In genomic region chr3:123791417-123791816, GRCh38 we compare ENCODE assay signal across 16 cellular contexts.
DNase-seq lines count a peak whose midpoint lies in the region; ATAC-seq, FAIRE-seq and TF ChIP-seq lines count a peak whose summit lies in the region.
"Had no signal": no experiment of that assay in that cellular context is flagged by ENCODE, and none has a peak within 500 bp of the region (broad histone marks: within the 10 kb centered on the region; RNA-seq: fewer than 3 reads in every experiment).

No MANE protein-coding gene starts in this region.

- BruUV-seq in A673 (replicated peaks; lab: Mats Ljungman, UMichigan) = no TSS peak

- no peak for TF ChIP-seq CTCF in A673 (conservative IDR thresholded peaks at IDR 0.05; ENCODE audit: low read depth, low read length)
- TF ChIP-seq CTCF in colonic mucosa (IDR thresholded peaks at IDR 0.05) = no peak
- TF ChIP-seq CTCF in tibial artery (IDR thresholded peaks at IDR 0.05) = no peak
- TF ChIP-seq CTCF in pancreas (IDR thresholded peaks at IDR 0.05) = no peak

- intact Hi-C loops in A673 (cut with micrococcal nuclease; ENCODE audit: unreplicated experiment) (no loop called here), colonic mucosa (cut with DNase I) (no loop called here), tibial artery (cut with DNase I; ENCODE audit: low total_unique reads) (no loop called here), pancreas (cut with DNase I) (no loop called here)

- no peak overlapping the region for H3K9ac ChIP-seq in colonic mucosa (ENCODE audit: low read depth in 2 of 2, low read length in 2 of 2)

- CTCF ChIA-PET in A673 (lab: Charles Lee) = no interaction called here

- no peak overlapping the region for H3K27ac ChIP-seq in A673 (ENCODE audit: low read depth, low read length, poor library complexity, severe bottlenecking)
- H3K27ac ChIP-seq in colonic mucosa = no peak overlapping the region
- no peak overlapping the region for H3K27ac ChIP-seq in tibial artery
- no peak overlapping the region for H3K27ac ChIP-seq in pancreas
- H3K27ac ChIP-seq: heart left ventricle had no signal

- H3K4me1 ChIP-seq in A673 (ENCODE audit: insufficient read depth, low read length, poor library complexity, severe bottlenecking) (peaks cover 37% of the 10 kb centered on the region), colonic mucosa (no peaks in the 10 kb centered on the region), tibial artery (peaks cover 0 to 3% (median 0%) of the 10 kb centered on the region in 4 donors), pancreas (no peaks in the 10 kb centered on the region)
- H3K4me1 ChIP-seq: heart left ventricle had no signal

- H3K9me3 ChIP-seq in A673 (ENCODE audit: low read depth, low read length, poor library complexity, severe bottlenecking) = no peaks in the 10 kb centered on the region
- H3K9me3 ChIP-seq in colonic mucosa = no peaks in the 10 kb centered on the region
- no peaks in the 10 kb centered on the region for H3K9me3 ChIP-seq in tibial artery
- H3K9me3 ChIP-seq in pancreas = no peaks in the 10 kb centered on the region
- H3K9me3 ChIP-seq: heart left ventricle had no signal

- H3K4me3 ChIP-seq in A673 (ENCODE audit: low read depth, low read length, poor library complexity, severe bottlenecking) (no peak overlapping the region), colonic mucosa (no peak overlapping the region), tibial artery (no peak overlapping the region), pancreas (no peak overlapping the region)
- H3K4me3 ChIP-seq: heart left ventricle had no signal

- peak; percentile 32 for DNase-seq in A673 (ENCODE audit: low spot score)
- DNase-seq in M059J (ENCODE audit: low read depth) = peak; percentile 48
- peak; percentile 16 for DNase-seq in colonic mucosa
- DNase-seq in left kidney (ENCODE audit: low read depth, low spot score) = peak; percentile 36
- DNase-seq in tibial artery = no peak
- DNase-seq in SIG-M5 (lab: John Stamatoyannopoulos, UW) = no peak
- no peak for DNase-seq in pancreas
- DNase-seq: activated T-cell treated with anti-CD3 and anti-CD28 coated beads, Interleukin-2, amount 50 U/mL, for 72 hours; CD8-positive, alpha-beta memory T cell; effector memory CD4-positive, alpha-beta T cell; GF-D8; heart left ventricle; kidney glomerular epithelial cell; NCI-H82 had no signal

- H3K36me3 ChIP-seq in A673 (ENCODE audit: insufficient read depth, low read length, poor library complexity, severe bottlenecking) (no peaks in the 10 kb centered on the region), colonic mucosa (no peaks in the 10 kb centered on the region), tibial artery (peaks cover 0 to 17% (median 0%) of the 10 kb centered on the region in 3 donors), pancreas (no peaks in the 10 kb centered on the region)
- H3K36me3 ChIP-seq: heart left ventricle had no signal

- WGBS in pancreas, 2 donors = 74 to 82% methylated on average over 3 of the region's 3 CpGs

- no peaks in the 10 kb centered on the region for H3K27me3 ChIP-seq in A673 (replicated peaks; ENCODE audit: insufficient read depth, low read depth, low read length, poor library complexity)
- H3K27me3 ChIP-seq in colonic mucosa = no peaks in the 10 kb centered on the region
- H3K27me3 ChIP-seq in tibial artery = no peaks in the 10 kb centered on the region
- no peaks in the 10 kb centered on the region for H3K27me3 ChIP-seq in pancreas
- H3K27me3 ChIP-seq: heart left ventricle had no signal

- no peak for FAIRE-seq in pancreas (lab: Jason Lieb, UNC)
- FAIRE-seq: A204.1 had no signal

- POLR2A ChIA-PET in A673 (lab: Charles Lee; ENCODE audit: low non-redundant PET) = interaction anchor here (0.6 kb wide), 1 partner anchor 45 kb away, joined by 3 read pairs; no protein-coding TSS in a partner anchor

- ATAC-seq in GM19467 (IDR thresholded peaks at IDR 0.05; ENCODE audit: unreplicated experiment) (no peak), pancreas (no peak)
- ATAC-seq: activated T-cell treated with anti-CD3 and anti-CD28 coated beads, Interleukin-2, amount 50 U/mL, for 72 hours; heart left ventricle had no signal

Comparison
In these comparisons a context has a peak if more than half of its experiments do, and no peak if none do; other contexts are left out.
1. DNase-seq: peak in A673 (single experiment), M059J (single experiment), colonic mucosa (single experiment) and left kidney (single experiment); none in tibial artery (0 of 2), SIG-M5 (single experiment) and pancreas (0 of 6).